Comparison of ENCODE assay signal across 15 cellular contexts in genomic region chr20:44897133-44897532, GRCh38. TPM values are rescaled to one million over a fixed set of nuclear protein-coding genes. Genes with fewer than 3 reads are reported as not detected.
DNase-seq lines count a peak whose midpoint lies in the region; ATAC-seq, FAIRE-seq and TF ChIP-seq lines count a peak whose summit lies in the region.
"Had no signal": no experiment of that assay in that cellular context is flagged by ENCODE, and none has a peak within 500 bp of the region (broad histone marks: within the 10 kb centered on the region; RNA-seq: fewer than 3 reads in every experiment).

No MANE protein-coding gene starts in this region.

- peak overlapping the region; percentile 60 for H3K27ac ChIP-seq in HL-60 (replicated peaks)
- no peak overlapping the region for H3K27ac ChIP-seq in K562 (ENCODE audit: extremely low read depth, low read depth, low read length)
- H3K27ac ChIP-seq in parathyroid adenoma, result no peak overlapping the region
- H3K27ac ChIP-seq: SJCRH30 had no signal

- no peak for TF ChIP-seq RAD21 in K562 (CRISPR knock-in tag; conservative IDR thresholded peaks at IDR 0.05 in 1 of 2, IDR thresholded peaks at IDR 0.05 in 1 of 2)

- no peak for TF ChIP-seq POLR2A in K562 (conservative IDR thresholded peaks at IDR 0.05)

- TF ChIP-seq EP300 in K562 (IDR thresholded peaks at IDR 0.05; ENCODE audit: low read length), result no peak

- 77% methylated on average over 1 of the region's 1 CpG for WGBS in K562 (ENCODE audit: insufficient coverage, low coverage, missing lambda C conversion rate)

- ATAC-seq in K562, result no peak
- no peak for ATAC-seq in HG02623 (IDR thresholded peaks at IDR 0.05; ENCODE audit: unreplicated experiment)
- ATAC-seq in HG02870 (IDR thresholded peaks at IDR 0.05; ENCODE audit: unreplicated experiment), result no peak

- H3K9me1 ChIP-seq in K562 (ENCODE audit: control insufficient read depth, insufficient read depth, low read length), result no peaks in the 10 kb centered on the region

- H3K4me1 ChIP-seq in K562 (replicated peaks in 1 of 2; ENCODE audit: control insufficient read depth in 2 of 2, insufficient read depth in 2 of 2, low read length in 2 of 2) (no peaks in the 10 kb centered on the region; a peak in 2 of 5 replicates), parathyroid adenoma (peaks cover 14% of the 10 kb centered on the region)
- H3K4me1 ChIP-seq: SJCRH30 had no signal

- FAIRE-seq in K562 (lab: Jason Lieb, UNC), result no peak
- FAIRE-seq: H1 had no signal

- H3K9me3 ChIP-seq in K562 (replicated peaks; ENCODE audit: control insufficient read depth, insufficient read depth, low read depth, low read length) (no peaks in the 10 kb centered on the region), parathyroid adenoma (ENCODE audit: control insufficient read depth, low read length) (no peaks in the 10 kb centered on the region)
- H3K9me3 ChIP-seq: SJCRH30 had no signal

- peaks cover 62% of the 10 kb centered on the region; the same call in 2 of the 3 replicates for H3K36me3 ChIP-seq in K562 (ENCODE audit: control insufficient read depth, insufficient read depth, low read length)
- H3K36me3 ChIP-seq in parathyroid adenoma (ENCODE audit: control insufficient read depth, insufficient read depth, low read length), result no peaks in the 10 kb centered on the region

- no peak overlapping the region for H2AFZ ChIP-seq in K562 (ENCODE audit: low read depth, low read length)
- no peak overlapping the region for H2AFZ ChIP-seq in parathyroid adenoma

- BruUV-seq in K562 (replicated peaks; lab: Mats Ljungman, UMichigan), result no TSS peak

- H3K79me2 ChIP-seq in K562 (ENCODE audit: control insufficient read depth, insufficient read depth, low read length), result peaks cover 95% of the 10 kb centered on the region
- peaks cover 31% of the 10 kb centered on the region for H3K79me2 ChIP-seq in parathyroid adenoma

- H3K4me3 ChIP-seq in HL-60 (replicated peaks; ENCODE audit: insufficient read depth, low read length) (0 out of 2 replicates have a peak overlapping the region, but pooled peaks have one; percentile 13), K562 (no peak overlapping the region), parathyroid adenoma (ENCODE audit: low read depth, low read length) (no peak overlapping the region)
- H3K4me3 ChIP-seq: SJCRH30 had no signal

- peaks cover 9% of the 10 kb centered on the region for H4K20me1 ChIP-seq in K562 (replicated peaks; ENCODE audit: control insufficient read depth, insufficient read depth, low read length)

- DNase-seq in NOMO-1 treated with DMSO at 0.1 percent for 48 hours (lab: John Stamatoyannopoulos, UW; ENCODE audit: unreplicated experiment) (peak; percentile 45), NOMO-1 treated with dmso at 0.1 percent for 144 hours (lab: John Stamatoyannopoulos, UW; ENCODE audit: unreplicated experiment) (no peak), HL-60 (ENCODE audit: low read depth in 1 of 2, low spot score in 1 of 2) (no peak), K562 (ENCODE audit: extremely low read depth in 1 of 4, low spot score in 3 of 4) (no peak), Kasumi-1 (lab: John Stamatoyannopoulos, UW) (no peak)
- DNase-seq: 8988T; activated naive CD4-positive, alpha-beta T cell treated with anti-CD3 and anti-CD28 coated beads, Interleukin-2, amount 50 U/mL, for 16 hours; cerebellar nuclear complex; NCI-H2227 treated with DMSO at 0.1 percent for 48 hours; nucleus accumbens; SJCRH30 had no signal

- TF ChIP-seq CTCF in HL-60 (IDR thresholded peaks at IDR 0.05; ENCODE audit: insufficient read depth, low read length) (no peak), K562 (IDR thresholded peaks at IDR 0.05 in 2 of 3, conservative IDR thresholded peaks at IDR 0.05 in 1 of 3; ENCODE audit: insufficient read depth in 2 of 3, low read depth in 1 of 3, low read length in 3 of 3) (no peak), parathyroid adenoma (IDR thresholded peaks at IDR 0.05) (no peak)

- intact Hi-C loops in K562 (cut with micrococcal nuclease), result no loop called here

- POLR2A ChIA-PET in K562 (lab: Yijun Ruan, JAX), result interaction anchor here (1.5 to 7.2 kb wide), 3 partner anchors 8 to 12 kb away, joined by 5 to 50 read pairs (median 18); partner anchors contain the start of genes PABPC1L and YWHAB

- H3K9ac ChIP-seq in K562 (ENCODE audit: insufficient read depth in 1 of 2, low read depth in 2 of 2, low read length in 2 of 2) (no peak overlapping the region), parathyroid adenoma (no peak overlapping the region)

- no peak overlapping the region for H3K4me2 ChIP-seq in K562 (ENCODE audit: insufficient read depth, low read length)
- peak overlapping the region; percentile 15 for H3K4me2 ChIP-seq in parathyroid adenoma (ENCODE audit: low read length)

- no peaks in the 10 kb centered on the region for H3K27me3 ChIP-seq in HL-60 (ENCODE audit: insufficient read depth, poor library complexity, severe bottlenecking)
- H3K27me3 ChIP-seq in K562 (ENCODE audit: control insufficient read depth in 2 of 2, insufficient read depth in 2 of 2, low read length in 2 of 2), result no peaks in the 10 kb centered on the region
- H3K27me3 ChIP-seq in parathyroid adenoma (ENCODE audit: control insufficient read depth, insufficient read depth, low read length), result no peaks in the 10 kb centered on the region
- H3K27me3 ChIP-seq: SJCRH30 had no signal

- CTCF ChIA-PET in K562 (lab: Yijun Ruan, JAX; ENCODE audit: low intra/inter-chr PET ratio), result no interaction called here

- in situ Hi-C loops in K562 (cut with MboI), result no loop called here

TF ChIP-seq in K562, 482 proteins besides CTCF, POLR2A, EP300 and RAD21:
- TF ChIP-seq GTF3C2 (IDR thresholded peaks at IDR 0.05; ENCODE audit: borderline replicate concordance, extremely low read depth, insufficient read length) (no peak), JUNB (CRISPR knock-in tag; conservative IDR thresholded peaks at IDR 0.05) (no peak), SP1 (CRISPR knock-in tag; IDR thresholded peaks at IDR 0.05) (no peak), NFIC (IDR thresholded peaks at IDR 0.05) (peak; percentile 37; the same call in 1 of the 2 replicates), KDM5B (IDR thresholded peaks at IDR 0.05; ENCODE audit: insufficient replicate concordance, low read depth, low read length) (no peak), RFX5 (IDR thresholded peaks at IDR 0.05; ENCODE audit: low read depth, low read length) (no peak)

RNA-seq across cellular contexts. Expression of gene YWHAB, which starts 11.6 kb away (rescaled TPM):
- total RNA-seq in K562 (2011; cell fraction: chromatin; rRNA removed; ENCODE audit: low replicate concordance), result 25.3 and 55.8 TPM in 2 replicates
- 18.7 and 19.3 TPM in 2 replicates for total RNA-seq in K562 (2011; cell fraction: nucleolus; rRNA removed)
- total RNA-seq in K562 (2011; cell fraction: nucleoplasm; rRNA removed), result 38.6 and 71.2 TPM in 2 replicates
- 60.6 and 70.0 TPM in 2 replicates for total RNA-seq in K562 (2014; rRNA removed)
- 96.1 and 109 TPM in 2 replicates for total RNA-seq in K562 (2014; rRNA removed; fragmentation: Illumina TruSeq; extraction: Trizol)
- total RNA-seq in K562 (2015; rRNA removed; fragmentation: Illumina TruSeq; extraction: Trizol), result 83.8 and 90.4 TPM in 2 replicates
- total RNA-seq in K562 (2021), result 178 and 180 TPM in 2 replicates
- 67.3 and 93.0 TPM in 2 replicates for polyA plus RNA-seq in K562 (2011; rRNA removed)
- polyA plus RNA-seq in K562 (2011; cell fraction: cytosol; rRNA removed), result 28.7 and 49.4 TPM in 2 replicates
- polyA plus RNA-seq in K562 (2011; cell fraction: nucleus; rRNA removed), result 22.9 and 33.5 TPM in 2 replicates
- polyA plus RNA-seq in K562 (2012), result 138 and 141 TPM in 2 replicates
- 166 and 185 TPM in 2 replicates for polyA plus RNA-seq in K562 (2014; fragmentation: Illumina TruSeq; extraction: Trizol)
- polyA plus RNA-seq in K562 (2014; fragmentation: Nextera tagmentation; extraction: Ambion mirVana), result 100 to 1,000 TPM; 106 to 124 TPM
- polyA plus RNA-seq in K562 (2014; rRNA removed), result 78.1 and 78.3 TPM in 2 replicates
- 67.1 and 73.1 TPM in 2 replicates for polyA minus RNA-seq in K562 (2011; rRNA and poly(A)+ RNA removed)
- polyA minus RNA-seq in K562 (2011; cell fraction: cytosol; rRNA and poly(A)+ RNA removed), result 41.1 and 51.6 TPM in 2 replicates
- polyA minus RNA-seq in K562 (2011; cell fraction: nucleus; rRNA and poly(A)+ RNA removed), result 14.5 and 26.2 TPM in 2 replicates

RNA-seq across cellular contexts. Expression of gene PABPC1L, which starts 12.7 kb away (rescaled TPM):
- 609 and 822 TPM in 2 replicates for total RNA-seq in K562 (2011; cell fraction: chromatin; rRNA removed; ENCODE audit: low replicate concordance)
- total RNA-seq in K562 (2011; cell fraction: nucleolus; rRNA removed), result 341 and 348 TPM in 2 replicates
- total RNA-seq in K562 (2011; cell fraction: nucleoplasm; rRNA removed), result 412 and 472 TPM in 2 replicates
- total RNA-seq in K562 (2014; rRNA removed), result 15.8 and 22.2 TPM in 2 replicates
- 12.6 and 13.8 TPM in 2 replicates for total RNA-seq in K562 (2014; rRNA removed; fragmentation: Illumina TruSeq; extraction: Trizol)
- total RNA-seq in K562 (2015; rRNA removed; fragmentation: Illumina TruSeq; extraction: Trizol), result 12.2 and 12.9 TPM in 2 replicates
- 38.8 and 48.2 TPM in 2 replicates for total RNA-seq in K562 (2021)
- 64.2 and 78.4 TPM in 2 replicates for polyA plus RNA-seq in K562 (2011; rRNA removed)
- 39.8 and 42.7 TPM in 2 replicates for polyA plus RNA-seq in K562 (2011; cell fraction: cytosol; rRNA removed)
- polyA plus RNA-seq in K562 (2011; cell fraction: nucleus; rRNA removed), result 277 and 391 TPM in 2 replicates
- polyA plus RNA-seq in K562 (2012), result 39.2 and 228 TPM in 2 replicates
- polyA plus RNA-seq in K562 (2014; fragmentation: Illumina TruSeq; extraction: Trizol), result 43.8 and 48.8 TPM in 2 replicates
- polyA plus RNA-seq in K562 (2014; fragmentation: Nextera tagmentation; extraction: Ambion mirVana), result 1 to 10 TPM; 6.0 to 7.2 TPM
- 89.7 and 90.3 TPM in 2 replicates for polyA plus RNA-seq in K562 (2014; rRNA removed)
- polyA minus RNA-seq in K562 (2011; rRNA and poly(A)+ RNA removed), result 19.6 and 23.4 TPM in 2 replicates
- polyA minus RNA-seq in K562 (2011; cell fraction: cytosol; rRNA and poly(A)+ RNA removed), result 7.3 and 13.4 TPM in 2 replicates
- 52.9 and 54.2 TPM in 2 replicates for polyA minus RNA-seq in K562 (2011; cell fraction: nucleus; rRNA and poly(A)+ RNA removed)
